1 cellular context compared by ENCODE assay signal in the genomic region with DNA sequence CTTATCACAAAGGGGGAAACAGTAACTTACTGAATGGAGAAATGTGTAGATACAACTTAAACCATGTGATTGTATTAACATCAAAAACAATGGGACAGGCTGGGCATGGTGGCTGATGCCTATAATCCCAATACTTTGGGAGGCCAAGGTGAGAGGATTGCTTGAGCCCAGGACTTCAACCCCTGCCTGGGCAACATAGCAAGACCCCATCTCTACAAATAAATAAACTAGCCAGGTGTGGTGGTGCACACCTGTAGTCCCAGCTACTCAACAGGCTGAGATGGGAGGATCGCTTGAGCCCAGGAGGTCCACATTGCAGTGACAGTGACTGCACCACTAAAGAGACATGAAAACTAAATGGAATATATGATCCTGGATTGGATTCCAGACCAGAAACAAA.
TF ChIP-seq lines count a peak whose summit lies in the region.

No MANE protein-coding gene starts in this region.

TF ChIP-seq in HepG2, 621 proteins besides CTCF, POLR2A, EP300 and RAD21 (continued from another document):
- TF ChIP-seq, protein P1, sequence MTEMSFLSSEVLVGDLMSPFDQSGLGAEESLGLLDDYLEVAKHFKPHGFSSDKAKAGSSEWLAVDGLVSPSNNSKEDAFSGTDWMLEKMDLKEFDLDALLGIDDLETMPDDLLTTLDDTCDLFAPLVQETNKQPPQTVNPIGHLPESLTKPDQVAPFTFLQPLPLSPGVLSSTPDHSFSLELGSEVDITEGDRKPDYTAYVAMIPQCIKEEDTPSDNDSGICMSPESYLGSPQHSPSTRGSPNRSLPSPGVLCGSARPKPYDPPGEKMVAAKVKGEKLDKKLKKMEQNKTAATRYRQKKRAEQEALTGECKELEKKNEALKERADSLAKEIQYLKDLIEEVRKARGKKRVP (CRISPR knock-in tag; IDR thresholded peaks at IDR 0.05): no peak
- no peak for TF ChIP-seq FOSL1 (CRISPR knock-in tag; IDR thresholded peaks at IDR 0.05; ENCODE audit: borderline replicate concordance)
- TF ChIP-seq CENPT (CRISPR knock-in tag; IDR thresholded peaks at IDR 0.05; ENCODE audit: low read depth): no peak
- peak; percentile 54; the same call in 1 of the 2 replicates for TF ChIP-seq ZNF121 (CRISPR knock-in tag; IDR thresholded peaks at IDR 0.05)
TF ChIP-seq in HepG2: peak in this region for 1.
